Comparison of ENCODE assay signal across 18 cellular contexts in the genomic region with DNA sequence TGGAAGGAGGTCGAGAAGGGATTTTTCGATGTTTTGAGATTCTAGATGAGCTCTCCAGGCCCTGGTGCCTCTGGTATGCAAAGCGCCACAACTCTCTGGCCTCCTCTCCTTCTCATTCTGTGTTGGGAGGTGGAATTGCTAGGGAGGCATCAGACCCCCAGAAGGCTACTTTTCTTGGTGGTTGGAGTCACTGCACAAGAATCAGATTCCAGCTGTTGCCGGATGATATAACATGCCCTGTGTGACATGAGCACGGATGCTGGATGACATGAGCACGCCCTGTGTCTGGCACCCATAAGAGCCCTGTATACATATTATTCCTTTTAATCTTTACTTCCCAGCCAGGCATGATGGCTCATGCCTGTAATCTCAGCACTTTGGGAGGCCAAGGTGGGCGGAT. TPM values are rescaled to one million over a fixed set of nuclear protein-coding genes. Genes with fewer than 3 reads are reported as not detected.
DNase-seq lines count a peak whose midpoint lies in the region; ATAC-seq lines count a peak whose summit lies in the region.
"Had no signal": no experiment of that assay in that cellular context is flagged by ENCODE, and none has a peak within 500 bp of the region (broad histone marks: within the 10 kb centered on the region; RNA-seq: fewer than 3 reads in every experiment).

No MANE protein-coding gene starts in this region.

- H3K4me3 Mint-ChIP-seq in activated T-cell treated with anti-CD3 and anti-CD28 coated beads, Interleukin-2, amount 50 U/mL, for 4 hours: peak overlapping the region; percentile 39
- no peak overlapping the region for H3K4me3 Mint-ChIP-seq in dendritic cell treated with granulocyte-macrophage colony-stimulating factor and Interleukin-4, amounts not matched to agents 40 ng/mL and 50 ng/mL, for 4 days
- no peak overlapping the region for H3K4me3 Mint-ChIP-seq in stimulated activated naive B cell treated with anti-CD40 and anti-IgM and Interleukin-4, amounts not matched to agents 10 μg/mL and 1 μg/mL and 100 μg/mL, for 72 hours

- no peaks in the 10 kb centered on the region for H3K27me3 Mint-ChIP-seq in activated T-cell treated with anti-CD3 and anti-CD28 coated beads, Interleukin-2, amount 50 U/mL, for 4 hours (ENCODE audit: low read depth)
- no peaks in the 10 kb centered on the region for H3K27me3 Mint-ChIP-seq in dendritic cell treated with granulocyte-macrophage colony-stimulating factor and Interleukin-4, amounts not matched to agents 40 ng/mL and 50 ng/mL, for 4 days
- peaks cover 44 to 53% of the 10 kb centered on the region in 2 donors for H3K27me3 Mint-ChIP-seq in stimulated activated naive B cell treated with anti-CD40 and anti-IgM and Interleukin-4, amounts not matched to agents 10 μg/mL and 1 μg/mL and 100 μg/mL, for 72 hours

- ATAC-seq in activated T-cell treated with anti-CD3 and anti-CD28 coated beads, Interleukin-2, amount 50 U/mL, for 4 hours: no peak
- no peak for ATAC-seq in stimulated activated naive B cell treated with anti-CD40 and anti-IgM and Interleukin-4, amounts not matched to agents 10 μg/mL and 1 μg/mL and 100 μg/mL, for 72 hours (replicated peaks)
- ATAC-seq: left lung, PC-3 had no signal

- peaks cover 5% of the 10 kb centered on the region; the same call in 1 of the 2 replicates for H3K27me3 ChIP-seq in SJCRH30
- H3K27me3 ChIP-seq: breast epithelium, left lung, testis had no signal

- DNase-seq in activated T-cell treated with anti-CD3 and anti-CD28 coated beads, Interleukin-2, amount 50 U/mL, for 4 hours: no peak
- DNase-seq in activated T-cell treated with anti-CD3 and anti-CD28 coated beads for 4 hours: no peak
- peak; percentile 29 to 60 for DNase-seq in SJCRH30
- DNase-seq in stimulated activated naive B cell treated with anti-CD40 and anti-IgM and Interleukin-4, amounts not matched to agents 10 μg/mL and 1 μg/mL and 100 μg/mL, for 72 hours: no peak
- DNase-seq in HT-29 (ENCODE audit: low spot score): no peak
- no peak for DNase-seq in cortex of kidney (lab: John Stamatoyannopoulos, UW)
- no peak for DNase-seq in NCI-H2107 treated with DMSO at 0.1 percent for 48 hours (lab: John Stamatoyannopoulos, UW; ENCODE audit: unreplicated experiment)
- DNase-seq: activated CD4-positive, CD25-positive, alpha-beta regulatory T cell treated with anti-CD3 and anti-CD28 coated beads, Interleukin-2, amount 50 U/mL, for 72 hours; activated gamma-delta T cell; effector CD8-positive, alpha-beta T cell; left lung; NCI-H510A; PC-3; SW 1271; testis had no signal

- peak overlapping the region; percentile 34 for H3K27ac Mint-ChIP-seq in dendritic cell treated with granulocyte-macrophage colony-stimulating factor and Interleukin-4, amounts not matched to agents 40 ng/mL and 50 ng/mL, for 4 days
- peak overlapping the region; percentile 49 for H3K27ac Mint-ChIP-seq in stimulated activated naive B cell treated with anti-CD40 and anti-IgM and Interleukin-4, amounts not matched to agents 10 μg/mL and 1 μg/mL and 100 μg/mL, for 72 hours

- peaks cover 10% of the 10 kb centered on the region for H3K4me1 ChIP-seq in SJCRH30
- H3K4me1 ChIP-seq: breast epithelium, testis had no signal

- no peak overlapping the region for H3K27ac ChIP-seq in SJCRH30
- H3K27ac ChIP-seq: breast epithelium, testis had no signal

- H3K9me3 Mint-ChIP-seq in activated T-cell treated with anti-CD3 and anti-CD28 coated beads, Interleukin-2, amount 50 U/mL, for 4 hours: no peaks in the 10 kb centered on the region
- no peaks in the 10 kb centered on the region for H3K9me3 Mint-ChIP-seq in dendritic cell treated with granulocyte-macrophage colony-stimulating factor and Interleukin-4, amounts not matched to agents 40 ng/mL and 50 ng/mL, for 4 days
- peaks cover 0 to 2% of the 10 kb centered on the region in 2 donors for H3K9me3 Mint-ChIP-seq in stimulated activated naive B cell treated with anti-CD40 and anti-IgM and Interleukin-4, amounts not matched to agents 10 μg/mL and 1 μg/mL and 100 μg/mL, for 72 hours

- H3K9me3 ChIP-seq in SJCRH30 (replicated peaks): no peaks in the 10 kb centered on the region
- H3K9me3 ChIP-seq: breast epithelium, left lung, testis had no signal

- peaks cover 60% of the 10 kb centered on the region for H3K4me1 Mint-ChIP-seq in activated T-cell treated with anti-CD3 and anti-CD28 coated beads, Interleukin-2, amount 50 U/mL, for 4 hours (ENCODE audit: low read depth)
- H3K4me1 Mint-ChIP-seq in dendritic cell treated with granulocyte-macrophage colony-stimulating factor and Interleukin-4, amounts not matched to agents 40 ng/mL and 50 ng/mL, for 4 days (ENCODE audit: low read depth): peaks cover 57% of the 10 kb centered on the region
- peaks cover 13 to 19% of the 10 kb centered on the region in 2 donors for H3K4me1 Mint-ChIP-seq in stimulated activated naive B cell treated with anti-CD40 and anti-IgM and Interleukin-4, amounts not matched to agents 10 μg/mL and 1 μg/mL and 100 μg/mL, for 72 hours

- intact Hi-C loops in dendritic cell treated with granulocyte-macrophage colony-stimulating factor and Interleukin-4, amounts not matched to agents 40 ng/mL and 50 ng/mL, for 4 days (cut with micrococcal nuclease): no loop called here

- H3K36me3 ChIP-seq in SJCRH30: no peaks in the 10 kb centered on the region
- H3K36me3 ChIP-seq: breast epithelium had no signal

- H3K4me3 ChIP-seq in SJCRH30: no peak overlapping the region
- H3K4me3 ChIP-seq: breast epithelium, left lung, testis had no signal

- peaks cover 15% of the 10 kb centered on the region for H3K36me3 Mint-ChIP-seq in activated T-cell treated with anti-CD3 and anti-CD28 coated beads, Interleukin-2, amount 50 U/mL, for 4 hours (ENCODE audit: insufficient read depth)
- H3K36me3 Mint-ChIP-seq in dendritic cell treated with granulocyte-macrophage colony-stimulating factor and Interleukin-4, amounts not matched to agents 40 ng/mL and 50 ng/mL, for 4 days (ENCODE audit: low read depth): peaks cover 13% of the 10 kb centered on the region
- peaks cover 6% of the 10 kb centered on the region in 2 donors for H3K36me3 Mint-ChIP-seq in stimulated activated naive B cell treated with anti-CD40 and anti-IgM and Interleukin-4, amounts not matched to agents 10 μg/mL and 1 μg/mL and 100 μg/mL, for 72 hours

RNA-seq across cellular contexts. Expression of gene OASL, which starts 4.1 kb away (rescaled TPM):
- 1 to 10 TPM; 5.5 to 8.8 (median 6.2) TPM for total RNA-seq in activated T-cell treated with anti-CD3 and anti-CD28 coated beads, Interleukin-2, amount 50 U/mL, for 4 hours
- total RNA-seq in SJCRH30 (2014; rRNA removed; shearing (Covaris generic)): not detected in 2 replicates
- 17.4 and 18.0 TPM in 2 replicates for total RNA-seq in HT-29 (2014; rRNA removed; shearing (Covaris generic))

RNA-seq across cellular contexts. Expression of gene C12orf43, which starts 18.6 kb away (rescaled TPM):
- 10 to 100 TPM; 40.3 to 55.0 (median 40.5) TPM for total RNA-seq in activated T-cell treated with anti-CD3 and anti-CD28 coated beads, Interleukin-2, amount 50 U/mL, for 4 hours
- 17.2 and 18.9 TPM in 2 replicates for total RNA-seq in SJCRH30 (2014; rRNA removed; shearing (Covaris generic))
- 10.9 and 18.9 TPM in 2 replicates for total RNA-seq in HT-29 (2014; rRNA removed; shearing (Covaris generic))

RNA-seq across cellular contexts. Expression of gene HNF1A, which starts 56.6 kb away (rescaled TPM):
- total RNA-seq in activated T-cell treated with anti-CD3 and anti-CD28 coated beads, Interleukin-2, amount 50 U/mL, for 4 hours: not detected
- total RNA-seq in SJCRH30 (2014; rRNA removed; shearing (Covaris generic)): 0.04 and 0.10 TPM in 2 replicates
- total RNA-seq in HT-29 (2014; rRNA removed; shearing (Covaris generic)): 31.1 and 41.7 TPM in 2 replicates
- total RNA-seq: PC-3, pulmonary artery endothelial cell had no signal

Comparison
In these comparisons a context has a peak if more than half of its experiments do, and no peak if none do; other contexts are left out.
1. DNase-seq: peak in SJCRH30 (2 of 2); none in activated T-cell treated with anti-CD3 and anti-CD28 coated beads, Interleukin-2, amount 50 U/mL, for 4 hours (single experiment), activated T-cell treated with anti-CD3 and anti-CD28 coated beads for 4 hours (single experiment), stimulated activated naive B cell treated with anti-CD40 and anti-IgM and Interleukin-4, amounts not matched to agents 10 μg/mL and 1 μg/mL and 100 μg/mL, for 72 hours (single experiment), HT-29 (single experiment), cortex of kidney (single experiment) and NCI-H2107 treated with DMSO at 0.1 percent for 48 hours (single experiment).
2. RNA of gene HNF1A, which starts 56.6 kb away (total RNA-seq): 31.1 to 41.7 TPM in HT-29; 0.04 to 0.10 TPM in SJCRH30 and not detected in activated T-cell treated with anti-CD3 and anti-CD28 coated beads, Interleukin-2, amount 50 U/mL, for 4 hours; every median in the first group is over 10 times any median in the second.